9 cellular contexts compared by ENCODE assay signal in the genomic region with DNA sequence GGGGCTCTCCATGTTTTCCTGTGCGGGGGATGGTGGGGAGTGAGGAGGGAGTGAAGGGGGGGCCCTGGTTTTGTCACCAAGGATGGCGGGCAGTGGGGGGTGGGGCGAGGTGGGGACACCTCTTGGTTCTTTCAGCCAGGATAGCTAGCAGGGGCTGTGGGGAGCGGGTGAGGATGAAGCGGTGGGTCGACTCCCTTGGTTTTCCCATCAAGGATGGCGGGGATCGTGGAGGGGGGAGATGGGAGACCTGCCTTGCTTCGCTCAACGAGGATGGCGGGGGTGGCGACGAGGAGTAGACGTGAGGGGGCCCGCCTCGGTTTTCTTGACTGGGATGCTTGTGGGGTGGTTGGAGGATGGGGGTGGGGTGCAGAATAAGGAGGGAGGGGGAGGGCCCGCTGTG. TPM values are rescaled to one million over a fixed set of nuclear protein-coding genes. Genes with fewer than 3 reads are reported as not detected.
DNase-seq lines count a peak whose midpoint lies in the region; ATAC-seq lines count a peak whose summit lies in the region.
"Had no signal": no experiment of that assay in that cellular context is flagged by ENCODE, and none has a peak within 500 bp of the region (broad histone marks: within the 10 kb centered on the region; RNA-seq: fewer than 3 reads in every experiment).

No MANE protein-coding gene starts in this region.

- no peak for ATAC-seq in activated T-helper 17 cell treated with anti-CD3 and anti-CD28 coated beads, Interleukin-2, amount 50 U/mL, for 72 hours (replicated peaks)
- ATAC-seq in stimulated activated memory B cell treated with anti-CD40 and anti-IgM and Interleukin-4, amounts not matched to agents 10 μg/mL and 1 μg/mL and 100 μg/mL, for 72 hours, result peak; percentile 16
- ATAC-seq in GM18870 (IDR thresholded peaks at IDR 0.05; ENCODE audit: unreplicated experiment) (no peak), HG02610 (IDR thresholded peaks at IDR 0.05; ENCODE audit: unreplicated experiment) (no peak)

- WGBS in iPS DF 6.9 (ENCODE audit: insufficient coverage, insufficient read length), result no CpG with 5 or more reads among the region's 17 CpGs

- H3K9me3 Mint-ChIP-seq in activated T-helper 17 cell treated with anti-CD3 and anti-CD28 coated beads, Interleukin-2, amount 50 U/mL, for 72 hours, result no peaks in the 10 kb centered on the region
- no peaks in the 10 kb centered on the region for H3K9me3 Mint-ChIP-seq in stimulated activated memory B cell treated with anti-CD40 and anti-IgM and Interleukin-4, amounts not matched to agents 10 μg/mL and 1 μg/mL and 100 μg/mL, for 72 hours

- no peaks in the 10 kb centered on the region for H3K9me3 ChIP-seq in iPS DF 6.9 (ENCODE audit: control insufficient read depth, insufficient read depth, low read length)
- H3K9me3 ChIP-seq: adrenal gland had no signal

- DNase-seq in NCI-H524 (lab: John Stamatoyannopoulos, UW) (peak; percentile 34 to 53), NCI-H524 treated with DMSO at 0.1 percent for 48 hours (lab: John Stamatoyannopoulos, UW) (no peak), iPS DF 6.9 (ENCODE audit: low read depth, low spot score) (no peak), SKM-1 treated with dmso at 0.1 percent for 144 hours (lab: John Stamatoyannopoulos, UW; ENCODE audit: unreplicated experiment) (no peak)

- no peaks in the 10 kb centered on the region for H3K36me3 Mint-ChIP-seq in activated T-helper 17 cell treated with anti-CD3 and anti-CD28 coated beads, Interleukin-2, amount 50 U/mL, for 72 hours (ENCODE audit: low read depth)
- H3K36me3 Mint-ChIP-seq in stimulated activated memory B cell treated with anti-CD40 and anti-IgM and Interleukin-4, amounts not matched to agents 10 μg/mL and 1 μg/mL and 100 μg/mL, for 72 hours, result no peaks in the 10 kb centered on the region

- peak overlapping the region; percentile 57 for H3K4me3 Mint-ChIP-seq in activated T-helper 17 cell treated with anti-CD3 and anti-CD28 coated beads, Interleukin-2, amount 50 U/mL, for 72 hours
- H3K4me3 Mint-ChIP-seq in stimulated activated memory B cell treated with anti-CD40 and anti-IgM and Interleukin-4, amounts not matched to agents 10 μg/mL and 1 μg/mL and 100 μg/mL, for 72 hours, result peak overlapping the region; percentile 62

- H3K27ac Mint-ChIP-seq in activated T-helper 17 cell treated with anti-CD3 and anti-CD28 coated beads, Interleukin-2, amount 50 U/mL, for 72 hours, result no peak overlapping the region
- H3K27ac Mint-ChIP-seq in stimulated activated memory B cell treated with anti-CD40 and anti-IgM and Interleukin-4, amounts not matched to agents 10 μg/mL and 1 μg/mL and 100 μg/mL, for 72 hours, result no peak overlapping the region

- no peaks in the 10 kb centered on the region for H3K36me3 ChIP-seq in iPS DF 6.9 (ENCODE audit: control insufficient read depth, insufficient read depth, low read length)
- H3K36me3 ChIP-seq: adrenal gland had no signal

- no peak overlapping the region for H3K27ac ChIP-seq in iPS DF 6.9 (ENCODE audit: low read length)

- no peaks in the 10 kb centered on the region for H3K27me3 Mint-ChIP-seq in activated T-helper 17 cell treated with anti-CD3 and anti-CD28 coated beads, Interleukin-2, amount 50 U/mL, for 72 hours
- peaks cover 10% of the 10 kb centered on the region for H3K27me3 Mint-ChIP-seq in stimulated activated memory B cell treated with anti-CD40 and anti-IgM and Interleukin-4, amounts not matched to agents 10 μg/mL and 1 μg/mL and 100 μg/mL, for 72 hours

- no peaks in the 10 kb centered on the region for H3K4me1 ChIP-seq in iPS DF 6.9 (ENCODE audit: control insufficient read depth, insufficient read depth, low read length)
- H3K4me1 ChIP-seq: adrenal gland had no signal

- peak overlapping the region; percentile 96; the same call in 1 of the 2 replicates for H3K4me3 ChIP-seq in iPS DF 6.9 (ENCODE audit: low read length)

- peaks cover 20% of the 10 kb centered on the region for H3K4me1 Mint-ChIP-seq in activated T-helper 17 cell treated with anti-CD3 and anti-CD28 coated beads, Interleukin-2, amount 50 U/mL, for 72 hours
- H3K4me1 Mint-ChIP-seq in stimulated activated memory B cell treated with anti-CD40 and anti-IgM and Interleukin-4, amounts not matched to agents 10 μg/mL and 1 μg/mL and 100 μg/mL, for 72 hours, result peaks cover 14% of the 10 kb centered on the region

- peaks cover 2% of the 10 kb centered on the region; the same call in 1 of the 2 replicates for H3K27me3 ChIP-seq in iPS DF 6.9 (ENCODE audit: control insufficient read depth, insufficient read depth, low read length)

RNA-seq across cellular contexts. Expression of gene FHL1, which starts 0.6 kb away (rescaled TPM):
- 10 to 100 TPM; 19.0 to 27.5 TPM for total RNA-seq in activated T-helper 17 cell treated with anti-CD3 and anti-CD28 coated beads, Interleukin-2, amount 50 U/mL, for 72 hours

Comparison
In these comparisons a context has a peak if more than half of its experiments do, and no peak if none do; other contexts are left out.
1. DNase-seq: peak in NCI-H524 (2 of 2); none in NCI-H524 treated with DMSO at 0.1 percent for 48 hours (single experiment), iPS DF 6.9 (single experiment) and SKM-1 treated with dmso at 0.1 percent for 144 hours (single experiment).